17 cellular contexts compared by ENCODE assay signal in the genomic region with DNA sequence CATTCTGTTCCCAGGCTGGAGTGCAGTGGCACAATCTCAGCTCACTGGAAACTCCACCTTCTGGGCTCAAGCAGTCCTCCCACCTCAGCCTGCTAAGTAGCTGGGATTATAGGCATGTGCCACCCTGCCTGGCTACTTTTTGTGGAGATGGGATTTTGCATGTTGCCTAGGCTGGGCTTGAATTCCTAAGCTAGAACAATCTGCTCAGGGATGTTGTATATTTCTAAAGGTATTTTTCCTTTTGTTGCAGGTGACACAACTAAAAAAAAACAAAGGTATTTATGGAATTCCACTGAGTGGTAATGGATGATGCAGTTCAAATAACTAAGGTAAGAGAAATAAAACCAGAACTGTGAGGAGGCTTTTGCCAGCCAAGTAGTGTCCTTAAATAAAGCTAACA. TPM values are rescaled to one million over a fixed set of nuclear protein-coding genes. Genes with fewer than 3 reads are reported as not detected.
A peak's percentile ranks its signal among the peaks of the same experiment; 100 is the strongest.
DNase-seq lines count a peak whose midpoint lies in the region; ATAC-seq, FAIRE-seq and TF ChIP-seq lines count a peak whose summit lies in the region.
"Had no signal": no experiment of that assay in that cellular context is flagged by ENCODE, and none has a peak within 500 bp of the region (broad histone marks: within the 10 kb centered on the region; RNA-seq: fewer than 3 reads in every experiment).

No MANE protein-coding gene starts in this region.

- in situ Hi-C loops in HepG2 (cut with HindIII; ENCODE audit: extremely low pct_ligation_motif_present, low pct_unique_long_range_greater_than_20kb) (no loop called here), KBM-7 (cut with MboI; ENCODE audit: low pct_unique_long_range_greater_than_20kb, low sequenced_read_pairs) (no loop called here), GM13976 (cut with MboI; ENCODE audit: low sequenced_read_pairs, unreplicated experiment) (no loop called here)

- H2BK5ac ChIP-seq in H1 (ENCODE audit: low read depth, low read length): peak overlapping the region; percentile 16; the same call in 1 of the 2 replicates

- no peak overlapping the region for H4K5ac ChIP-seq in H1 (ENCODE audit: insufficient read length, low read depth, low read length)

- no peak overlapping the region for H2AK5ac ChIP-seq in H1 (ENCODE audit: low read depth, low read length)

- no peak for FAIRE-seq in HepG2 (lab: Jason Lieb, UNC)
- no peak for FAIRE-seq in H1 (lab: Jason Lieb, UNC)
- FAIRE-seq: K562 had no signal

- no peak overlapping the region for H3K18ac ChIP-seq in H1 (ENCODE audit: extremely low read depth, low read length)

- TF ChIP-seq CTCF in HepG2 (CRISPR knock-in tag; IDR thresholded peaks at IDR 0.05): no peak
- TF ChIP-seq CTCF in right lobe of liver (IDR thresholded peaks at IDR 0.05): no peak
- no peak for TF ChIP-seq CTCF in H1 (IDR thresholded peaks at IDR 0.05; ENCODE audit: control extremely low read depth in 1 of 3, insufficient read depth in 1 of 3, low read depth in 1 of 3, low read length in 3 of 3)
- TF ChIP-seq CTCF in lower lobe of right lung (IDR thresholded peaks at IDR 0.05): no peak
- no peak for TF ChIP-seq CTCF in GM13976 (IDR thresholded peaks at IDR 0.05; ENCODE audit: borderline replicate concordance, control extremely low read depth, extremely low read depth, insufficient read depth, missing control alignments)

- H2BK12ac ChIP-seq in H1 (ENCODE audit: low read depth, low read length): no peak overlapping the region

- intact Hi-C loops in HepG2 (cut with micrococcal nuclease; ENCODE audit: unreplicated experiment) (no loop called here), right lobe of liver (cut with DNase I) (no loop called here), lower lobe of right lung (cut with DNase I) (no loop called here)
- intact Hi-C loops in activated CD4-positive, alpha-beta T cell treated with anti-CD3 and anti-CD28 coated beads for 36 hours (cut with DNase I, micrococcal nuclease): no loop called here

- H4K91ac ChIP-seq in H1 (replicated peaks; ENCODE audit: insufficient read length, low read length): no peak overlapping the region

- H3K4me3 ChIP-seq in HepG2 (replicated peaks in 1 of 3; ENCODE audit: insufficient read depth in 1 of 3, low read depth in 2 of 3, low read length in 3 of 3): no peak overlapping the region
- no peak overlapping the region for H3K4me3 ChIP-seq in right lobe of liver
- no peak overlapping the region for H3K4me3 ChIP-seq in H1 (ENCODE audit: extremely low read depth in 1 of 4, insufficient read depth in 2 of 4, low read depth in 3 of 4, low read length in 4 of 4)
- no peak overlapping the region for H3K4me3 ChIP-seq in lower lobe of right lung
- H3K4me3 ChIP-seq: K562 had no signal

- no peak for TF ChIP-seq POLR2A in HepG2 (IDR thresholded peaks at IDR 0.05; ENCODE audit: insufficient read depth in 1 of 2, low read depth in 2 of 2, low read length in 2 of 2)
- TF ChIP-seq POLR2A in right lobe of liver (IDR thresholded peaks at IDR 0.05): no peak
- no peak for TF ChIP-seq POLR2A in H1 (IDR thresholded peaks at IDR 0.05; ENCODE audit: control extremely low read depth in 1 of 2, low read depth in 2 of 2, low read length in 2 of 2)

- no TSS peak for BruUV-seq in HepG2 (replicated peaks; lab: Mats Ljungman, UMichigan)

- H3K79me2 ChIP-seq in HepG2 (ENCODE audit: insufficient read depth, low read length) (peaks cover 12% of the 10 kb centered on the region), H1 (ENCODE audit: control insufficient read depth in 1 of 2, insufficient read depth in 2 of 2, low read length in 2 of 2) (peaks cover 0 to 42% of the 10 kb centered on the region in 2 experiments; a peak in 2 of 4 replicates)

- H3K27me3 ChIP-seq in HepG2 (ENCODE audit: control insufficient read depth in 1 of 2, insufficient read depth in 2 of 2, low read length in 2 of 2) (no peaks in the 10 kb centered on the region), right lobe of liver (no peaks in the 10 kb centered on the region), H1 (replicated peaks in 1 of 4; ENCODE audit: control insufficient read depth in 3 of 4, extremely low read depth in 1 of 4, insufficient read depth in 3 of 4, low read length in 3 of 4) (no peaks in the 10 kb centered on the region), lower lobe of right lung (ENCODE audit: low read depth) (no peaks in the 10 kb centered on the region)
- H3K27me3 ChIP-seq: BE2C had no signal

- no peak overlapping the region for H3K14ac ChIP-seq in H1 (ENCODE audit: insufficient read length)

- H3K9me3 Mint-ChIP-seq in activated CD4-positive, alpha-beta T cell treated with anti-CD3 and anti-CD28 coated beads for 36 hours (ENCODE audit: low read depth): no peaks in the 10 kb centered on the region
- H3K9me3 Mint-ChIP-seq: CD4-positive, alpha-beta memory T cell had no signal

- no peak overlapping the region for H3K4me2 ChIP-seq in HepG2 (ENCODE audit: low read depth, low read length)
- H3K4me2 ChIP-seq in H1 (ENCODE audit: insufficient read depth in 1 of 2, low read depth in 2 of 2, low read length in 2 of 2): no peak overlapping the region

- H3K4me3 Mint-ChIP-seq in activated CD4-positive, alpha-beta T cell treated with anti-CD3 and anti-CD28 coated beads for 36 hours: no peak overlapping the region
- H3K4me3 Mint-ChIP-seq: CD4-positive, alpha-beta memory T cell had no signal

- CTCF ChIA-PET in HepG2 (lab: Yijun Ruan, JAX; ENCODE audit: low intra/inter-chr PET ratio, low total read pairs): no interaction called here
- CTCF ChIA-PET in H1 (lab: Charles Lee; ENCODE audit: partially characterized antibody): interaction anchor here (0.8 to 1.7 kb wide), 7 partner anchors 9 to 156 kb away, joined by 3 to 8 read pairs (median 3); no protein-coding TSS in a partner anchor
- CTCF ChIA-PET in activated CD4-positive, alpha-beta T cell treated with anti-CD3 and anti-CD28 coated beads for 36 hours (lab: Charles Lee): interaction anchor here (0.6 to 1.6 kb wide), 6 partner anchors 10 to 71 kb away, joined by 3 to 5 read pairs (median 4); no protein-coding TSS in a partner anchor

- H3K23ac ChIP-seq in H1 (ENCODE audit: insufficient read length): no peak overlapping the region

- H3K9me3 ChIP-seq in HepG2 (ENCODE audit: low read length): no peaks in the 10 kb centered on the region
- no peaks in the 10 kb centered on the region for H3K9me3 ChIP-seq in right lobe of liver
- no peaks in the 10 kb centered on the region for H3K9me3 ChIP-seq in H1 (ENCODE audit: insufficient read depth in 2 of 2, low read depth in 1 of 2, low read length in 1 of 2)
- no peaks in the 10 kb centered on the region for H3K9me3 ChIP-seq in lower lobe of right lung
- H3K9me3 ChIP-seq: BE2C had no signal

- no peak overlapping the region for H3K27ac Mint-ChIP-seq in activated CD4-positive, alpha-beta T cell treated with anti-CD3 and anti-CD28 coated beads for 36 hours

- no peak for TF ChIP-seq RAD21 in HepG2 (CRISPR knock-in tag; IDR thresholded peaks at IDR 0.05)
- no peak for TF ChIP-seq RAD21 in H1 (IDR thresholded peaks at IDR 0.05 in 1 of 2, conservative IDR thresholded peaks at IDR 0.05 in 1 of 2; ENCODE audit: low read depth in 2 of 2, low read length in 2 of 2)

- DNase-seq in HepG2 (ENCODE audit: low spot score) (no peak), right lobe of liver (no peak), H1 (ENCODE audit: low read depth in 1 of 2, low spot score in 2 of 2) (no peak), lower lobe of right lung (no peak), KBM-7 (no peak), GM13976 (ENCODE audit: low spot score) (no peak)
- no peak for DNase-seq in activated effector memory CD4-positive, alpha-beta T cell treated with anti-CD3 and anti-CD28 coated beads, Interleukin-2, amount 50 U/mL, for 16 hours
- DNase-seq in activated CD4-positive, alpha-beta T cell treated with anti-CD3 and anti-CD28 coated beads for 36 hours: no peak
- DNase-seq: 8988T; BE2C; CD4-positive, alpha-beta memory T cell; MV-4-11; NCI-H1694 treated with DMSO at 0.1 percent for 48 hours; NCI-H2107; NCI-H2227 treated with DMSO at 0.1 percent for 48 hours; NCI-H510A treated with DMSO at 0.1 percent for 48 hours had no signal

- POLR2A ChIA-PET in HepG2 (lab: Yijun Ruan, JAX): interaction anchor here (0.8 kb wide), 1 partner anchor 44 kb away, joined by 3 read pairs; no protein-coding TSS in a partner anchor
- POLR2A ChIA-PET in H1 (lab: Charles Lee; ENCODE audit: partially characterized antibody): interaction anchor here (1.1 kb wide), 1 partner anchor 10 kb away, joined by 3 read pairs; no protein-coding TSS in a partner anchor
- POLR2A ChIA-PET in activated CD4-positive, alpha-beta T cell treated with anti-CD3 and anti-CD28 coated beads for 36 hours (lab: Charles Lee): no interaction called here

- peaks cover 6 to 17% of the 10 kb centered on the region in 2 experiments; a peak in 2 of 5 replicates for H3K36me3 ChIP-seq in HepG2 (replicated peaks in 1 of 2; ENCODE audit: control insufficient read depth in 1 of 2, insufficient read depth in 2 of 2, low read length in 2 of 2)
- H3K36me3 ChIP-seq in right lobe of liver: peaks cover 0 to 2% (median 0%) of the 10 kb centered on the region in 4 donors
- H3K36me3 ChIP-seq in H1 (ENCODE audit: control insufficient read depth in 2 of 4, insufficient read depth in 4 of 4, low read length in 3 of 4): peaks cover 0 to 13% (median 2%) of the 10 kb centered on the region in 4 experiments; a peak in 4 of 8 replicates
- H3K36me3 ChIP-seq in lower lobe of right lung: peaks cover 28% of the 10 kb centered on the region
- H3K36me3 ChIP-seq: BE2C had no signal

- no peak overlapping the region for H3K56ac ChIP-seq in H1 (replicated peaks; ENCODE audit: insufficient read length, low read depth, low read length)

- peaks cover 4% of the 10 kb centered on the region for H3K79me1 ChIP-seq in H1 (ENCODE audit: low read depth, low read length)

- no peak overlapping the region for H4K8ac ChIP-seq in H1 (ENCODE audit: extremely low read depth, insufficient read depth, low read length)

- no peak for ATAC-seq in HepG2
- no peak for ATAC-seq in right lobe of liver
- ATAC-seq in lower lobe of right lung: peak; percentile 67 to 68
- ATAC-seq in activated CD4-positive, alpha-beta T cell treated with anti-CD3 and anti-CD28 coated beads for 36 hours: no peak
- ATAC-seq: K562 had no signal

- H3K9ac ChIP-seq in HepG2 (ENCODE audit: insufficient read depth, low read depth, low read length): no peak overlapping the region
- no peak overlapping the region for H3K9ac ChIP-seq in H1 (replicated peaks in 1 of 4; ENCODE audit: extremely low read depth in 1 of 4, low read depth in 3 of 4, low read length in 3 of 4)

- TF ChIP-seq EP300 in HepG2 (IDR thresholded peaks at IDR 0.05; ENCODE audit: low read depth in 2 of 2, low read length in 2 of 2): no peak
- TF ChIP-seq EP300 in HepG2 (CRISPR knock-in tag; IDR thresholded peaks at IDR 0.05; ENCODE audit: borderline replicate concordance): no peak
- TF ChIP-seq EP300 in H1 (IDR thresholded peaks at IDR 0.05; ENCODE audit: borderline replicate concordance in 1 of 2, low read depth in 2 of 2, low read length in 2 of 2): no peak

- H3K23me2 ChIP-seq in H1 (ENCODE audit: low read depth, low read length): no peaks in the 10 kb centered on the region; the same call in 1 of the 2 replicates

- no peak overlapping the region for H2AFZ ChIP-seq in HepG2 (ENCODE audit: low read length)
- no peak overlapping the region for H2AFZ ChIP-seq in H1 (ENCODE audit: low read length)

- no peaks in the 10 kb centered on the region for H3K27me3 Mint-ChIP-seq in activated CD4-positive, alpha-beta T cell treated with anti-CD3 and anti-CD28 coated beads for 36 hours
- H3K27me3 Mint-ChIP-seq: CD4-positive, alpha-beta memory T cell had no signal

- H3K4ac ChIP-seq in H1 (replicated peaks; ENCODE audit: insufficient read length, low read depth, low read length): no peak overlapping the region

- no peak overlapping the region for H2BK120ac ChIP-seq in H1 (replicated peaks; ENCODE audit: low read depth, low read length)

- no peak overlapping the region for H2BK20ac ChIP-seq in H1 (ENCODE audit: low read length)

- H3K4me1 ChIP-seq in HepG2 (ENCODE audit: insufficient read depth, low read length) (peaks cover 30% of the 10 kb centered on the region), right lobe of liver (peaks cover 0 to 35% (median 15%) of the 10 kb centered on the region in 4 donors), H1 (replicated peaks in 1 of 4; ENCODE audit: control insufficient read depth in 3 of 4, insufficient read depth in 4 of 4, low read length in 3 of 4) (peaks cover 2 to 10% (median 6%) of the 10 kb centered on the region in 4 experiments), lower lobe of right lung (no peaks in the 10 kb centered on the region)
- H3K4me1 ChIP-seq: BE2C had no signal

- H2BK15ac ChIP-seq in H1 (ENCODE audit: low read length): no peak overlapping the region

- no peak overlapping the region for H3K27ac ChIP-seq in HepG2 (ENCODE audit: extremely low read length, insufficient read depth, low read length)
- no peak overlapping the region for H3K27ac ChIP-seq in right lobe of liver
- no peak overlapping the region for H3K27ac ChIP-seq in H1 (ENCODE audit: low read depth, low read length)
- peak overlapping the region; percentile 2 for H3K27ac ChIP-seq in lower lobe of right lung

- peaks cover 28% of the 10 kb centered on the region for H3K36me3 Mint-ChIP-seq in activated CD4-positive, alpha-beta T cell treated with anti-CD3 and anti-CD28 coated beads for 36 hours (ENCODE audit: low read depth)

- 0 out of 2 replicates have a peak, but pooled peaks cover 6% of the 10 kb centered on the region for H4K20me1 ChIP-seq in HepG2 (ENCODE audit: insufficient read depth, low read length)
- peaks cover 0 to 2% of the 10 kb centered on the region in 2 experiments for H4K20me1 ChIP-seq in H1 (replicated peaks in 1 of 2; ENCODE audit: control insufficient read depth in 1 of 2, insufficient read depth in 2 of 2, low read length in 2 of 2)

- H3K4me1 Mint-ChIP-seq in activated CD4-positive, alpha-beta T cell treated with anti-CD3 and anti-CD28 coated beads for 36 hours: peaks cover 24% of the 10 kb centered on the region

RNA-seq across cellular contexts. Expression of a gene that starts 49.7 kb away (rescaled TPM):
- 43.7 and 47.2 TPM in 2 replicates for total RNA-seq in HepG2 (2016; rRNA removed; fragmentation: Illumina TruSeq; extraction: Trizol)
- total RNA-seq in HepG2 (2016; cell fraction: cytosol; rRNA removed; fragmentation: Illumina TruSeq; extraction: Trizol; ENCODE audit: low read depth): 75.0 and 92.4 TPM in 2 replicates
- total RNA-seq in HepG2 (2016; cell fraction: insoluble cytoplasmic fraction; rRNA removed; fragmentation: Illumina TruSeq; extraction: Trizol): 36.6 and 48.6 TPM in 2 replicates
- 68.2 and 69.6 TPM in 2 replicates for total RNA-seq in HepG2 (2016; cell fraction: membrane; rRNA removed; fragmentation: Illumina TruSeq; extraction: Trizol)
- total RNA-seq in HepG2 (2016; cell fraction: nucleus; rRNA removed; fragmentation: Illumina TruSeq; extraction: Trizol): 49.3 and 53.4 TPM in 2 replicates
- 107 and 127 TPM in 2 replicates for polyA plus RNA-seq in HepG2 (2011; rRNA removed)
- 69.7 and 102 TPM in 2 replicates for polyA plus RNA-seq in HepG2 (2011; cell fraction: cytosol; rRNA removed)
- polyA plus RNA-seq in HepG2 (2011; cell fraction: nucleus; rRNA removed): 65.1 and 68.2 TPM in 2 replicates
- polyA plus RNA-seq in HepG2 (2012): 67.3 and 73.2 TPM in 2 replicates
- polyA plus RNA-seq in HepG2 (2016; cell fraction: cytosol; fragmentation: Illumina TruSeq; extraction: Trizol; ENCODE audit: low read depth): 23.1 and 26.7 TPM in 2 replicates
- polyA plus RNA-seq in HepG2 (2016; cell fraction: insoluble cytoplasmic fraction; fragmentation: Illumina TruSeq; extraction: Trizol; ENCODE audit: low read depth): 56.2 and 64.8 TPM in 2 replicates
- 68.7 and 72.2 TPM in 2 replicates for polyA plus RNA-seq in HepG2 (2016; cell fraction: membrane; fragmentation: Illumina TruSeq; extraction: Trizol; ENCODE audit: low read depth)
- 100 and 102 TPM in 2 replicates for polyA plus RNA-seq in HepG2 (2016; cell fraction: nucleus; fragmentation: Illumina TruSeq; extraction: Trizol; ENCODE audit: insufficient read depth, low read depth)
- 22.9 and 71.1 TPM in 2 replicates for polyA minus RNA-seq in HepG2 (2011; rRNA and poly(A)+ RNA removed; ENCODE audit: low replicate concordance)
- polyA minus RNA-seq in HepG2 (2011; cell fraction: cytosol; rRNA and poly(A)+ RNA removed): 48.3 and 52.0 TPM in 2 replicates
- 49.8 and 61.4 TPM in 2 replicates for polyA minus RNA-seq in HepG2 (2011; cell fraction: nucleus; rRNA and poly(A)+ RNA removed)
- total RNA-seq in right lobe of liver: 10 to 100 TPM; 15.7 to 22.1 (median 18.6) TPM
- 46.8 and 51.3 TPM in 2 replicates for total RNA-seq in H1 (2021; fragmentation: NEBNext Ultra II Directional; extraction: Animal tissue kit (Norgen Biotek cat#: 25700))
- polyA plus RNA-seq in H1 (2011; rRNA removed): 31.2 and 47.7 TPM in 2 replicates
- 50.5 TPM for polyA plus RNA-seq in H1 (2011; cell fraction: cytosol; rRNA removed)
- polyA plus RNA-seq in H1 (2011; cell fraction: nucleus; rRNA removed): 49.3 TPM
- 39.8 to 49.7 TPM (median 43.5 TPM) in 4 replicates for polyA plus RNA-seq in H1 (2012, experiment 1 of 2)
- polyA plus RNA-seq in H1 (2012, experiment 2 of 2): 17.8 TPM
- 84.1 TPM for polyA plus RNA-seq in H1 (2013, experiment 1 of 2)
- polyA plus RNA-seq in H1 (2013, experiment 2 of 2): 101 TPM
- 56.8 and 93.4 TPM in 2 replicates for polyA minus RNA-seq in H1 (2011; rRNA and poly(A)+ RNA removed)
- polyA minus RNA-seq in H1 (2011; cell fraction: cytosol; rRNA and poly(A)+ RNA removed): 28.1 TPM
- polyA minus RNA-seq in H1 (2011; cell fraction: nucleus; rRNA and poly(A)+ RNA removed): 44.6 TPM
- total RNA-seq in lower lobe of right lung: 63.3 TPM
- 10 to 100 TPM; 58.5 to 86.3 TPM for total RNA-seq in activated CD4-positive, alpha-beta T cell treated with anti-CD3 and anti-CD28 coated beads for 36 hours

Comparison
In these comparisons a context has a peak if more than half of its experiments do, and no peak if none do; other contexts are left out.
1. ATAC-seq: peak in lower lobe of right lung (2 of 2); none in HepG2 (single experiment), right lobe of liver (0 of 4) and activated CD4-positive, alpha-beta T cell treated with anti-CD3 and anti-CD28 coated beads for 36 hours (single experiment).